9 cellular contexts compared by ENCODE assay signal in the genomic region with DNA sequence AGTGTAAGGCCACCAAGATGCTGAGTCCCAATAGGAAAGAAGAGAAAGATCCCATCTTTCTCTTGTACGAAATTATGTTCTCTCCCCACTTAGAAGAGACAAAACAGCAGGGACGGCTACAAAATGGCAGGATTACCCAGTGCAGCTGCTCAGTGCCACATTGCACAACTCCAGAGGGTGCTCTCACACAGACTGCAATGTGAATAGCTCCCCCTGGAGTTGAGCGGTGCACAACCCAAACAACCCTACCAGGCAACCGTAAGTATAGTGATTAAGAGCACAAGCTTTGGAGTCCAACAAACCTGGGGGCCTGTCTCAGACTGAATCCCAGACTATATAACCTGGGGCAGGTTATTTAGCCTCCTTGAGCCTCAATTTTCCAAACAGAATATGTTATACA. TPM values are rescaled to one million over a fixed set of nuclear protein-coding genes. Genes with fewer than 3 reads are reported as not detected.
DNase-seq lines count a peak whose midpoint lies in the region; ATAC-seq and TF ChIP-seq lines count a peak whose summit lies in the region.
"Had no signal": no experiment of that assay in that cellular context is flagged by ENCODE, and none has a peak within 500 bp of the region (broad histone marks: within the 10 kb centered on the region; RNA-seq: fewer than 3 reads in every experiment).

No MANE protein-coding gene starts in this region.

- peaks cover 34% of the 10 kb centered on the region for H3K36me3 Mint-ChIP-seq in activated CD4-positive, alpha-beta T cell treated with anti-CD3 and anti-CD28 coated beads, Interleukin-2, amount 10 ng/mL, durations not matched to agents 7 days and 5 days (ENCODE audit: low read depth)
- H3K36me3 Mint-ChIP-seq: CD4-positive, CD25-positive, alpha-beta regulatory T cell had no signal

- H3K4me3 ChIP-seq in fibroblast of villous mesenchyme (ENCODE audit: low read depth, low read length): no peak overlapping the region
- H3K4me3 ChIP-seq in psoas muscle: no peak overlapping the region

- intact Hi-C loops in psoas muscle (cut with DNase I): loop anchor here (2.0 to 5.0 kb wide), 5 partner anchors 51 to 265 kb away; no protein-coding TSS in a partner anchor

- no peaks in the 10 kb centered on the region for H3K27me3 Mint-ChIP-seq in activated CD4-positive, alpha-beta T cell treated with anti-CD3 and anti-CD28 coated beads, Interleukin-2, amount 10 ng/mL, durations not matched to agents 7 days and 5 days

- DNase-seq in NCI-H1694 treated with DMSO at 0.1 percent for 48 hours (lab: John Stamatoyannopoulos, UW) (peak; percentile 24), NCI-H1694 (lab: John Stamatoyannopoulos, UW) (no peak), MV-4-11 (lab: John Stamatoyannopoulos, UW) (peak; percentile 92), fibroblast of villous mesenchyme (ENCODE audit: low read depth) (peak; percentile 88), psoas muscle (peak; percentile 67 to 73)
- peak; percentile 60 for DNase-seq in activated CD4-positive, alpha-beta T cell treated with anti-CD3 and anti-CD28 coated beads, Interleukin-2, amount 10 ng/mL, durations not matched to agents 7 days and 5 days

- H3K4me3 Mint-ChIP-seq in activated CD4-positive, alpha-beta T cell treated with anti-CD3 and anti-CD28 coated beads, Interleukin-2, amount 10 ng/mL, durations not matched to agents 7 days and 5 days: peak overlapping the region; percentile 99

- H3K4me1 Mint-ChIP-seq in activated CD4-positive, alpha-beta T cell treated with anti-CD3 and anti-CD28 coated beads, Interleukin-2, amount 10 ng/mL, durations not matched to agents 7 days and 5 days: peaks cover 33% of the 10 kb centered on the region

- 61 to 76% (median 63%) methylated on average over 4 of the region's 4 CpGs for WGBS in psoas muscle, 3 donors

- peaks cover 14% of the 10 kb centered on the region for H3K4me1 ChIP-seq in psoas muscle

- peak; percentile 61 for TF ChIP-seq CTCF in fibroblast of villous mesenchyme (IDR thresholded peaks at IDR 0.05; ENCODE audit: insufficient read depth, low read depth, low read length)
- TF ChIP-seq CTCF in psoas muscle (IDR thresholded peaks at IDR 0.05): peak; percentile 69

- peak overlapping the region; percentile 100 for H3K27ac ChIP-seq in psoas muscle

- peak in 1 of 4 donors; percentile 17 for ATAC-seq in psoas muscle
- no peak for ATAC-seq in HG03565 (IDR thresholded peaks at IDR 0.05; ENCODE audit: unreplicated experiment)
- ATAC-seq in GM18868 (IDR thresholded peaks at IDR 0.05; ENCODE audit: unreplicated experiment): no peak

- peak overlapping the region; percentile 62 for H3K27ac Mint-ChIP-seq in activated CD4-positive, alpha-beta T cell treated with anti-CD3 and anti-CD28 coated beads, Interleukin-2, amount 10 ng/mL, durations not matched to agents 7 days and 5 days

- CTCF ChIA-PET in activated CD4-positive, alpha-beta T cell treated with anti-CD3 and anti-CD28 coated beads, Interleukin-2, amount 10 ng/mL, durations not matched to agents 7 days and 5 days (lab: Charles Lee): interaction anchor here (0.6 to 13.9 kb wide), 41 partner anchors 9 to 264 kb away, joined by 3 to 197 read pairs (median 6); partner anchors contain the start of gene EDEM1

- POLR2A ChIA-PET in activated CD4-positive, alpha-beta T cell treated with anti-CD3 and anti-CD28 coated beads, Interleukin-2, amount 10 ng/mL, durations not matched to agents 7 days and 5 days (lab: Charles Lee): interaction anchor here (0.6 to 1.1 kb wide), 2 partner anchors 224 to 265 kb away, joined by 3 to 4 read pairs; no protein-coding TSS in a partner anchor

- peaks cover 0 to 7% of the 10 kb centered on the region in 2 donors for H3K36me3 ChIP-seq in psoas muscle (ENCODE audit: insufficient read depth in 1 of 2, low read depth in 1 of 2)

- no peaks in the 10 kb centered on the region for H3K9me3 ChIP-seq in psoas muscle

- H3K9me3 Mint-ChIP-seq in activated CD4-positive, alpha-beta T cell treated with anti-CD3 and anti-CD28 coated beads, Interleukin-2, amount 10 ng/mL, durations not matched to agents 7 days and 5 days: peaks cover 11% of the 10 kb centered on the region

- H3K27me3 ChIP-seq in psoas muscle (ENCODE audit: insufficient read depth in 3 of 3, low read length in 2 of 3): no peaks in the 10 kb centered on the region

RNA-seq across cellular contexts. Expression of gene BHLHE40, which starts 3.1 kb away (rescaled TPM):
- total RNA-seq in activated CD4-positive, alpha-beta T cell treated with anti-CD3 and anti-CD28 coated beads, Interleukin-2, amount 10 ng/mL, durations not matched to agents 7 days and 5 days: 100 to 1,000 TPM; 105 to 112 TPM
- total RNA-seq in fibroblast of villous mesenchyme (53.5 and 75.7 TPM in 2 replicates), psoas muscle (100 to 1,000 TPM in 1 of 4 donors, 10 to 100 TPM in 3; 22.7 to 143 (median 77.0) TPM)
- 10 to 100 TPM; 16.7 to 65.1 (median 33.5) TPM for polyA plus RNA-seq in psoas muscle
